Comparison of ENCODE assay signal across 17 cellular contexts in genomic region chr3:55828712-55829111, GRCh38.
DNase-seq lines count a peak whose midpoint lies in the region; ATAC-seq and TF ChIP-seq lines count a peak whose summit lies in the region.
"Had no signal": no experiment of that assay in that cellular context is flagged by ENCODE, and none has a peak within 500 bp of the region (broad histone marks: within the 10 kb centered on the region; RNA-seq: fewer than 3 reads in every experiment).

No MANE protein-coding gene starts in this region.

- H3K4me1 ChIP-seq in PC-3 (ENCODE audit: insufficient read depth, low read length) = no peaks in the 10 kb centered on the region

- TF ChIP-seq CTCF in PC-3 (conservative IDR thresholded peaks at IDR 0.05; ENCODE audit: low read depth, low read length) = no peak
- TF ChIP-seq CTCF in fibroblast of villous mesenchyme (IDR thresholded peaks at IDR 0.05; ENCODE audit: insufficient read depth, low read depth, low read length) = no peak

- H3K27me3 ChIP-seq in PC-3 (ENCODE audit: low read length) = no peaks in the 10 kb centered on the region

- H3K9me3 ChIP-seq in PC-3 (ENCODE audit: low read length) = no peaks in the 10 kb centered on the region

- no peak overlapping the region for H3K9ac ChIP-seq in PC-3 (ENCODE audit: low read length)

- POLR2A ChIA-PET in PC-3 (lab: Charles Lee; ENCODE audit: unreplicated experiment) = no interaction called here

- DNase-seq in GM04503 (ENCODE audit: low read depth) (peak; percentile 2), PC-3 (peak; percentile 8), fibroblast of villous mesenchyme (ENCODE audit: low read depth) (peak; percentile 7), HK-2 (ENCODE audit: unreplicated experiment) (no peak), left ventricle myocardium superior (no peak), NCI-H1930 (lab: John Stamatoyannopoulos, UW) (no peak)
- no peak for DNase-seq in activated effector memory CD4-positive, alpha-beta T cell treated with Interleukin-2 at 50 U/mL for 16 hours
- DNase-seq: AML-193, DMS79, H7, NCI-H1105 treated with DMSO at 0.1 percent for 48 hours, NCI-H1694, NCI-H510A treated with DMSO at 0.1 percent for 48 hours, NCI-H774, Right ventricle myocardium superior had no signal

- CTCF ChIA-PET in PC-3 (lab: Charles Lee) = no interaction called here

- H2AFZ ChIP-seq in PC-3 (ENCODE audit: low read length) = no peak overlapping the region

- no peaks in the 10 kb centered on the region for H3K79me2 ChIP-seq in PC-3 (ENCODE audit: low read length)

- no peak overlapping the region for H3K4me3 ChIP-seq in PC-3 (ENCODE audit: low read length)
- no peak overlapping the region for H3K4me3 ChIP-seq in fibroblast of villous mesenchyme (ENCODE audit: low read depth, low read length)
- H3K4me3 ChIP-seq: SK-N-MC had no signal

- no peaks in the 10 kb centered on the region for H3F3A ChIP-seq in PC-3 (ENCODE audit: low read length, unreplicated experiment)

- no TSS peak for BruUV-seq in PC-3 (replicated peaks; lab: Mats Ljungman, UMichigan)

- no peaks in the 10 kb centered on the region for H3K36me3 ChIP-seq in PC-3 (ENCODE audit: low read depth, low read length)

- H4K20me1 ChIP-seq in PC-3 (ENCODE audit: low read length) = no peaks in the 10 kb centered on the region

- H3K27ac ChIP-seq in PC-3 (ENCODE audit: low read length) = no peak overlapping the region
- H3K27ac ChIP-seq: C4-2B, SK-N-MC had no signal

- H3K9me2 ChIP-seq in PC-3 (replicated peaks; ENCODE audit: low read length) = no peaks in the 10 kb centered on the region; the same call in 1 of the 2 replicates

- no peak for ATAC-seq in PC-3
- ATAC-seq in left ventricle myocardium superior = no peak

- intact Hi-C loops in PC-3 (cut with micrococcal nuclease) = no loop called here
- intact Hi-C loops in left ventricle myocardium superior (cut with micrococcal nuclease) = no loop called here

- H3K4me2 ChIP-seq in PC-3 (ENCODE audit: low read length) = no peak overlapping the region

Comparison
In these comparisons a context has a peak if more than half of its experiments do, and no peak if none do; other contexts are left out.
1. DNase-seq: peak in GM04503 (single experiment), PC-3 (single experiment) and fibroblast of villous mesenchyme (single experiment); none in HK-2 (single experiment), left ventricle myocardium superior (single experiment), NCI-H1930 (0 of 2) and activated effector memory CD4-positive, alpha-beta T cell treated with Interleukin-2 at 50 U/mL for 16 hours (single experiment).